ENCODE assay signal across 19 cellular contexts in genomic region chrX:104189862-104190261, GRCh38.
"Had no signal": no experiment of that assay in that cellular context is flagged by ENCODE, and none has a peak within 500 bp of the region (broad histone marks: within the 10 kb centered on the region; RNA-seq: fewer than 3 reads in every experiment).

No MANE protein-coding gene starts in this region.

- H3K27ac ChIP-seq: cardiac muscle cell, foreskin keratinocyte, left ventricle myocardium inferior, neutrophil, parathyroid adenoma, thyroid gland, WERI-Rb-1 had no signal

- H3K27ac Mint-ChIP-seq: activated naive CD4-positive, alpha-beta T cell treated with anti-CD3 and anti-CD28 coated beads for 36 hours; mesothelial cell of epicardium; stimulated activated naive CD8-positive, alpha-beta T cell treated with anti-CD3 and anti-CD28 coated beads, Interleukin-15, Interleukin-2, amounts not matched to agents 100 ng/mL and 50 ng/mL, for 24 hours had no signal

- H3K9me3 ChIP-seq: left ventricle myocardium inferior, neutrophil, thyroid gland had no signal

- DNase-seq: activated CD4-positive, alpha-beta T cell treated with anti-CD3 and anti-CD28 coated beads for 1 hour; activated CD4-positive, alpha-beta T cell treated with anti-CD3 and anti-CD28 coated beads, Interleukin-2, amount 50 U/mL, for 4 hours; activated naive CD4-positive, alpha-beta T cell treated with anti-CD3 and anti-CD28 coated beads for 36 hours; amygdala; foreskin keratinocyte; kidney; left ventricle myocardium inferior; right cardiac atrium; stimulated activated CD4-positive, alpha-beta T cell treated with anti-CD3 and anti-CD28 coated beads, Interleukin-4, amount 100 ng/mL, for 4 hours; substantia nigra; thyroid gland; WERI-Rb-1 had no signal

- H3K27me3 Mint-ChIP-seq: stimulated activated naive CD8-positive, alpha-beta T cell treated with anti-CD3 and anti-CD28 coated beads, Interleukin-15, Interleukin-2, amounts not matched to agents 100 ng/mL and 50 ng/mL, for 24 hours had no signal

- H3K4me3 ChIP-seq: cardiac muscle cell, left ventricle myocardium inferior, thyroid gland had no signal

- H3K4me1 Mint-ChIP-seq: mesothelial cell of epicardium, nephron had no signal

- ATAC-seq: foreskin keratinocyte, right cardiac atrium, SK-N-SH treated with all-trans-retinoic acid at 6 μM for 48 hours had no signal

- H3K4me1 ChIP-seq: left ventricle myocardium inferior, parathyroid adenoma, thyroid gland had no signal

- H3K4me3 Mint-ChIP-seq: activated naive CD4-positive, alpha-beta T cell treated with anti-CD3 and anti-CD28 coated beads for 36 hours; mesothelial cell of epicardium; nephron; stimulated activated naive CD8-positive, alpha-beta T cell treated with anti-CD3 and anti-CD28 coated beads, Interleukin-15, Interleukin-2, amounts not matched to agents 100 ng/mL and 50 ng/mL, for 24 hours had no signal

- H3K9me3 Mint-ChIP-seq: activated naive CD4-positive, alpha-beta T cell treated with anti-CD3 and anti-CD28 coated beads for 36 hours; nephron; stimulated activated naive CD8-positive, alpha-beta T cell treated with anti-CD3 and anti-CD28 coated beads, Interleukin-15, Interleukin-2, amounts not matched to agents 100 ng/mL and 50 ng/mL, for 24 hours had no signal

- H3K27me3 ChIP-seq: cardiac muscle cell, foreskin keratinocyte, neutrophil, thyroid gland had no signal
